ENCODE assay signal across 8 cellular contexts in the genomic region with DNA sequence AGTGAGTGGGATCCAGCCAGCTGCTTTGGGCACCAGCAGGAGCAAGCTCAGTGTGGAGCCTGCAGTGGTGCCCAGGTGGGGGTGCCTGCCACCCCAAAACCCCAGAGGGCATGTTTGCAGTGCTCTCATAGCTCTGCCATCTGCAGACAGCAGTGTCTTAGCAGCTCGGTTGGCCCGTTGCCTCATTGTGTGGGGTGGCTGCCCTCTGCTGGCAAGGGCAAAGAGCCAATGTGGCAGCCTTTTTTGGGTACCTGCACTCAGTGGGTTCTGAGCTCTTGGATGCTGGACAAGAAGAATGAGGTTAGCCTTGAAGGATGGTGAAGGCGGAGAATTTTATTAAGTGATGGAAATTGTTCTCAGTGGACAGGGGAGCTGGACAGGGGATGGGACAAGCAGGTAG. TPM values are rescaled to one million over a fixed set of nuclear protein-coding genes. Genes with fewer than 3 reads are reported as not detected.
DNase-seq lines count a peak whose midpoint lies in the region; ATAC-seq, FAIRE-seq and TF ChIP-seq lines count a peak whose summit lies in the region.

No MANE protein-coding gene starts in this region.

- H3K27ac ChIP-seq in kidney (ENCODE audit: low read depth in 2 of 2, low read length in 2 of 2), result no peak overlapping the region

- H3K9ac ChIP-seq in kidney (ENCODE audit: low read length in 2 of 2), result no peak overlapping the region

- H3K4me1 Mint-ChIP-seq in T-helper 17 cell, result peaks cover 7% of the 10 kb centered on the region

- DNase-seq in AG09309 (ENCODE audit: low read depth), result no peak
- DNase-seq in LNCaP clone FGC (ENCODE audit: low read depth), result peak; percentile 7
- peak; percentile 45 to 73 (median 48) for DNase-seq in T-helper 17 cell
- peak; percentile 3 for DNase-seq in amniotic epithelial cell (ENCODE audit: low read depth)
- DNase-seq in kidney, result peak; percentile 70
- peak; percentile 30 for DNase-seq in stimulated activated CD8-positive, alpha-beta memory T cell treated with anti-CD3 and anti-CD28 coated beads, Interleukin-15, amount 100 ng/mL, for 24 hours (ENCODE audit: low read depth)
- no peak for DNase-seq in amniotic stem cell (lab: John Stamatoyannopoulos, UW)

- peak; percentile 69 for ATAC-seq in GM19023 (IDR thresholded peaks at IDR 0.05; ENCODE audit: unreplicated experiment)
- peak; percentile 91 for ATAC-seq in T-helper 17 cell

- no peaks in the 10 kb centered on the region for H3K36me3 ChIP-seq in kidney (ENCODE audit: control insufficient read depth in 1 of 2, insufficient read depth in 2 of 2, low read length in 2 of 2)

- H3K4me3 Mint-ChIP-seq in T-helper 17 cell, result no peak overlapping the region

- TF ChIP-seq CTCF in AG09309 (IDR thresholded peaks at IDR 0.05; ENCODE audit: control insufficient read depth, insufficient read depth, low read depth, low read length, missing control alignments), result peak; percentile 47
- TF ChIP-seq CTCF in LNCaP clone FGC (IDR thresholded peaks at IDR 0.05; ENCODE audit: control insufficient read depth, extremely low read depth, insufficient read depth), result peak; percentile 73
- TF ChIP-seq CTCF in kidney (IDR thresholded peaks at IDR 0.05; ENCODE audit: borderline replicate concordance, extremely low read depth, insufficient read depth), result peak; percentile 37

- FAIRE-seq in kidney (lab: Jason Lieb, UNC), result no peak

- H3K27me3 Mint-ChIP-seq in T-helper 17 cell, result peaks cover 24% of the 10 kb centered on the region

- H3K4me1 ChIP-seq in kidney (ENCODE audit: control insufficient read depth in 1 of 2, insufficient read depth in 1 of 2, low read depth in 1 of 2, low read length in 2 of 2), result no peaks in the 10 kb centered on the region

- H3K36me3 Mint-ChIP-seq in T-helper 17 cell (ENCODE audit: low read depth), result no peaks in the 10 kb centered on the region

- H3K4me3 ChIP-seq in AG09309 (ENCODE audit: control insufficient read depth, low read depth, low read length) (no peak overlapping the region), LNCaP clone FGC (ENCODE audit: low read depth, low read length) (no peak overlapping the region), kidney (ENCODE audit: low read length in 2 of 2) (no peak overlapping the region)

- no peak overlapping the region for H3K27ac Mint-ChIP-seq in T-helper 17 cell

- H3K9me3 ChIP-seq in T-helper 17 cell (ENCODE audit: control insufficient read depth, low read length, poor library complexity, severe bottlenecking), result no peaks in the 10 kb centered on the region
- H3K9me3 ChIP-seq in kidney (ENCODE audit: control insufficient read depth in 1 of 2, low read length in 2 of 2), result no peaks in the 10 kb centered on the region

- intact Hi-C loops in kidney (cut with DNase I), result loop anchor here (10.0 kb wide), 1 partner anchor 77 kb away; no protein-coding TSS in a partner anchor

RNA-seq across cellular contexts. Expression of a gene that starts 52.3 kb away (rescaled TPM):
- total RNA-seq in T-helper 17 cell, result not detected
- total RNA-seq in kidney, result not detected
- polyA plus RNA-seq in kidney (ENCODE audit: insufficient read depth, low read depth, low replicate concordance), result not detected

RNA-seq across cellular contexts. Expression of a gene that starts 54.1 kb away (rescaled TPM):
- total RNA-seq in T-helper 17 cell (not detected), kidney (not detected)
- not detected for polyA plus RNA-seq in kidney (ENCODE audit: insufficient read depth, low read depth, low replicate concordance)

Comparison
In these comparisons a context has a peak if more than half of its experiments do, and no peak if none do; other contexts are left out.
1. DNase-seq: peak in LNCaP clone FGC (single experiment), T-helper 17 cell (3 of 3), amniotic epithelial cell (single experiment), kidney (single experiment) and stimulated activated CD8-positive, alpha-beta memory T cell treated with anti-CD3 and anti-CD28 coated beads, Interleukin-15, amount 100 ng/mL, for 24 hours (single experiment); none in AG09309 (single experiment) and amniotic stem cell (single experiment).
2. Peak in every context shown above with its lines, with median percentiles within 50 percentile points of each other: CTCF ChIP-seq.